In the genomic region with DNA sequence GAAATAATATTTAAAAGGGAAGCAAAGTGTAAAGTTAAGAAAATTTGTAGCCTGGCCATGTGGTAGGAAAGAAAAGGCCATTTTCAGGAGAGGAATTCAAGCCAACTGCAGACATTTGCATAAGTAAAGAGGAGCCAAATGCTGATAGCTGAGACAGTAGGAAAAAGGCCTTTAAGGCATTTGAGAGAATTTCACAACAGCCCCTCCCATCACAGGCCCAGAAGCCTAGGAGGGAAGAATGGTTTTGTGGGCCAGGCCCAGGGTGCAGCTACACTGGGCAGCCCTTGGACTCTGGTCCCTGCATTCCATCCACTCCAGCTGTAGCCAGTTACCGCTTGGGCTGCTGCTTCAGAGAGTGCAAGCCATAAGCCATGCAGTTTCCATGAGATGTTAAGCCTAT, we compare ENCODE assay signal across 17 cellular contexts.
DNase-seq lines count a peak whose midpoint lies in the region; ATAC-seq, FAIRE-seq and TF ChIP-seq lines count a peak whose summit lies in the region.
"Had no signal": no experiment of that assay in that cellular context is flagged by ENCODE, and none has a peak within 500 bp of the region (broad histone marks: within the 10 kb centered on the region; RNA-seq: fewer than 3 reads in every experiment).

No MANE protein-coding gene starts in this region.

- H3K4me1 Mint-ChIP-seq in WTC11, result peaks cover 23% of the 10 kb centered on the region
- H3K4me1 Mint-ChIP-seq: CD8-positive, alpha-beta memory T cell had no signal

- no peaks in the 10 kb centered on the region for H3K36me3 ChIP-seq in HepG2 (replicated peaks in 1 of 2; ENCODE audit: control insufficient read depth in 1 of 2, insufficient read depth in 2 of 2, low read length in 2 of 2)
- no peaks in the 10 kb centered on the region for H3K36me3 ChIP-seq in right lobe of liver
- H3K36me3 ChIP-seq: BLaER1 had no signal

- H3K9me3 ChIP-seq in HepG2 (ENCODE audit: low read length), result no peaks in the 10 kb centered on the region
- no peaks in the 10 kb centered on the region for H3K9me3 ChIP-seq in right lobe of liver
- H3K9me3 ChIP-seq: BLaER1, Caco-2 had no signal

- ATAC-seq in HepG2, result peak; percentile 35; the same call in 2 of the 3 replicates
- ATAC-seq in right lobe of liver, result no peak
- peak; percentile 74 for ATAC-seq in WTC11
- ATAC-seq: GM12878 had no signal

- TF ChIP-seq RAD21 in HepG2 (CRISPR knock-in tag; IDR thresholded peaks at IDR 0.05), result no peak

- H3K9ac ChIP-seq in HepG2 (ENCODE audit: insufficient read depth, low read depth, low read length), result no peak overlapping the region
- H3K9ac ChIP-seq: BLaER1 had no signal

- DNase-seq in HepG2 (ENCODE audit: low spot score) (no peak), right lobe of liver (no peak), WTC11 (ENCODE audit: low spot score) (no peak), iPS DF 4.7 (ENCODE audit: extremely low read depth, low spot score) (peak; percentile 9), D721Med (ENCODE audit: insufficient read length, low spot score) (no peak), GF-D8 (lab: John Stamatoyannopoulos, UW) (no peak), posterior vena cava (ENCODE audit: low spot score) (no peak)
- DNase-seq in stimulated activated naive CD4-positive, alpha-beta T cell (lab: John Stamatoyannopoulos, UW), result no peak
- DNase-seq: 8988T; AML-193; Caco-2; CD8-positive, alpha-beta memory T cell; DMS53; HCEC 1CT had no signal

- H3K27me3 ChIP-seq in HepG2 (ENCODE audit: control insufficient read depth in 1 of 2, insufficient read depth in 2 of 2, low read length in 2 of 2) (no peaks in the 10 kb centered on the region), right lobe of liver (no peaks in the 10 kb centered on the region)
- H3K27me3 ChIP-seq: BLaER1 had no signal

- H4K20me1 ChIP-seq in HepG2 (ENCODE audit: insufficient read depth, low read length), result no peaks in the 10 kb centered on the region
- H4K20me1 ChIP-seq: BLaER1 had no signal

- peaks cover 36% of the 10 kb centered on the region for H3K9me3 Mint-ChIP-seq in WTC11

- CTCF ChIA-PET in HepG2 (lab: Yijun Ruan, JAX; ENCODE audit: low intra/inter-chr PET ratio, low total read pairs), result no interaction called here
- CTCF ChIA-PET in WTC11 (lab: Charles Lee), result no interaction called here

- in situ Hi-C loops in HepG2 (cut with HindIII; ENCODE audit: extremely low pct_ligation_motif_present, low pct_unique_long_range_greater_than_20kb), result no loop called here

- H3K4me3 Mint-ChIP-seq in WTC11, result no peak overlapping the region
- H3K4me3 Mint-ChIP-seq: CD8-positive, alpha-beta memory T cell had no signal

- TF ChIP-seq EP300 in HepG2 (IDR thresholded peaks at IDR 0.05; ENCODE audit: low read depth in 2 of 2, low read length in 2 of 2) (no peak), HepG2 (CRISPR knock-in tag; IDR thresholded peaks at IDR 0.05; ENCODE audit: borderline replicate concordance) (no peak)

- no peak overlapping the region for H3K4me3 ChIP-seq in HepG2 (replicated peaks in 1 of 3; ENCODE audit: insufficient read depth in 1 of 3, low read depth in 2 of 3, low read length in 3 of 3)
- no peak overlapping the region for H3K4me3 ChIP-seq in right lobe of liver
- H3K4me3 ChIP-seq: BLaER1, GM12878 had no signal

- FAIRE-seq in HepG2 (lab: Jason Lieb, UNC) (no peak), D721Med (lab: Jason Lieb, UNC) (no peak)
- FAIRE-seq: GM12878, GM18507 had no signal

- intact Hi-C loops in HepG2 (cut with micrococcal nuclease; ENCODE audit: unreplicated experiment) (no loop called here), right lobe of liver (cut with DNase I) (no loop called here), posterior vena cava (cut with DNase I) (no loop called here)

- no peaks in the 10 kb centered on the region for H3K4me1 ChIP-seq in HepG2 (ENCODE audit: insufficient read depth, low read length)
- H3K4me1 ChIP-seq in right lobe of liver, result no peaks in the 10 kb centered on the region
- H3K4me1 ChIP-seq: BLaER1, Caco-2 had no signal

- H3K27ac Mint-ChIP-seq in WTC11, result 0 out of 2 replicates have a peak overlapping the region, but pooled peaks have one; percentile 1
- H3K27ac Mint-ChIP-seq: CD8-positive, alpha-beta memory T cell had no signal

- no peaks in the 10 kb centered on the region for H3K79me2 ChIP-seq in HepG2 (ENCODE audit: insufficient read depth, low read length)

- TF ChIP-seq POLR2A in HepG2 (IDR thresholded peaks at IDR 0.05; ENCODE audit: insufficient read depth in 1 of 2, low read depth in 2 of 2, low read length in 2 of 2) (no peak), right lobe of liver (IDR thresholded peaks at IDR 0.05) (no peak)

- peaks cover 29% of the 10 kb centered on the region for H3K36me3 Mint-ChIP-seq in WTC11
- H3K36me3 Mint-ChIP-seq: CD8-positive, alpha-beta memory T cell had no signal

- WGBS in HepG2 (ENCODE audit: low lambda C conversion rate), result no CpG with 5 or more reads among the region's 1 CpG
- WGBS in right lobe of liver (ENCODE audit: insufficient coverage, low coverage, low lambda C conversion rate, missing lambda C conversion rate), result 83% methylated on average over 1 of the region's 1 CpG

- no peaks in the 10 kb centered on the region for H3K27me3 Mint-ChIP-seq in WTC11 (ENCODE audit: low read depth)
- H3K27me3 Mint-ChIP-seq: CD8-positive, alpha-beta memory T cell had no signal

- TF ChIP-seq CTCF in HepG2 (CRISPR knock-in tag; IDR thresholded peaks at IDR 0.05) (no peak), right lobe of liver (IDR thresholded peaks at IDR 0.05) (no peak), WTC11 (IDR thresholded peaks at IDR 0.05) (no peak), D721Med (IDR thresholded peaks at IDR 0.05; ENCODE audit: insufficient read depth, missing control alignments) (no peak)

- no peak overlapping the region for H3K4me2 ChIP-seq in HepG2 (ENCODE audit: low read depth, low read length)
- H3K4me2 ChIP-seq: BLaER1 had no signal

- H2AFZ ChIP-seq in HepG2 (ENCODE audit: low read length), result no peak overlapping the region

- POLR2A ChIA-PET in HepG2 (lab: Yijun Ruan, JAX) (no interaction called here), WTC11 (lab: Charles Lee) (no interaction called here)

- BruUV-seq in HepG2 (replicated peaks; lab: Mats Ljungman, UMichigan), result no TSS peak

- H3K27ac ChIP-seq in HepG2 (ENCODE audit: extremely low read length, insufficient read depth, low read length) (no peak overlapping the region), right lobe of liver (no peak overlapping the region)
- H3K27ac ChIP-seq: BLaER1 had no signal

TF ChIP-seq in HepG2, 621 proteins besides CTCF, POLR2A, EP300 and RAD21:
- TF ChIP-seq ZNF160 (CRISPR knock-in tag; IDR thresholded peaks at IDR 0.05) (no peak), ZNF317 (CRISPR knock-in tag; IDR thresholded peaks at IDR 0.05) (no peak), PAF1 (CRISPR knock-in tag; IDR thresholded peaks at IDR 0.05) (no peak)
- TF ChIP-seq, protein P1, sequence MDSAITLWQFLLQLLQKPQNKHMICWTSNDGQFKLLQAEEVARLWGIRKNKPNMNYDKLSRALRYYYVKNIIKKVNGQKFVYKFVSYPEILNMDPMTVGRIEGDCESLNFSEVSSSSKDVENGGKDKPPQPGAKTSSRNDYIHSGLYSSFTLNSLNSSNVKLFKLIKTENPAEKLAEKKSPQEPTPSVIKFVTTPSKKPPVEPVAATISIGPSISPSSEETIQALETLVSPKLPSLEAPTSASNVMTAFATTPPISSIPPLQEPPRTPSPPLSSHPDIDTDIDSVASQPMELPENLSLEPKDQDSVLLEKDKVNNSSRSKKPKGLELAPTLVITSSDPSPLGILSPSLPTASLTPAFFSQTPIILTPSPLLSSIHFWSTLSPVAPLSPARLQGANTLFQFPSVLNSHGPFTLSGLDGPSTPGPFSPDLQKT (CRISPR knock-in tag; IDR thresholded peaks at IDR 0.05; ENCODE audit: borderline replicate concordance), result no peak
TF ChIP-seq in HepG2: peak in this region for 0.

TF ChIP-seq in WTC11, 78 proteins besides CTCF, POLR2A, EP300 and RAD21 (continues in another document):
- TF ChIP-seq ZNF219 (CRISPR knock-in tag; IDR thresholded peaks at IDR 0.05; ENCODE audit: borderline replicate concordance), result no peak
- TF ChIP-seq, protein P2, sequence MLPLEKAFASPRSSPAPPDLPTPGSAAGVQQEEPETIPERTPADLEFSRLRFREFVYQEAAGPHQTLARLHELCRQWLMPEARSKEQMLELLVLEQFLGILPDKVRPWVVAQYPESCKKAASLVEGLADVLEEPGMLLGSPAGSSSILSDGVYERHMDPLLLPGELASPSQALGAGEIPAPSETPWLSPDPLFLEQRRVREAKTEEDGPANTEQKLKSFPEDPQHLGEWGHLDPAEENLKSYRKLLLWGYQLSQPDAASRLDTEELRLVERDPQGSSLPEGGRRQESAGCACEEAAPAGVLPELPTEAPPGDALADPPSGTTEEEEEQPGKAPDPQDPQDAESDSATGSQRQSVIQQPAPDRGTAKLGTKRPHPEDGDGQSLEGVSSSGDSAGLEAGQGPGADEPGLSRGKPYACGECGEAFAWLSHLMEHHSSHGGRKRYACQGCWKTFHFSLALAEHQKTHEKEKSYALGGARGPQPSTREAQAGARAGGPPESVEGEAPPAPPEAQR (CRISPR knock-in tag; IDR thresholded peaks at IDR 0.05), result no peak
- TF ChIP-seq, protein P3, sequence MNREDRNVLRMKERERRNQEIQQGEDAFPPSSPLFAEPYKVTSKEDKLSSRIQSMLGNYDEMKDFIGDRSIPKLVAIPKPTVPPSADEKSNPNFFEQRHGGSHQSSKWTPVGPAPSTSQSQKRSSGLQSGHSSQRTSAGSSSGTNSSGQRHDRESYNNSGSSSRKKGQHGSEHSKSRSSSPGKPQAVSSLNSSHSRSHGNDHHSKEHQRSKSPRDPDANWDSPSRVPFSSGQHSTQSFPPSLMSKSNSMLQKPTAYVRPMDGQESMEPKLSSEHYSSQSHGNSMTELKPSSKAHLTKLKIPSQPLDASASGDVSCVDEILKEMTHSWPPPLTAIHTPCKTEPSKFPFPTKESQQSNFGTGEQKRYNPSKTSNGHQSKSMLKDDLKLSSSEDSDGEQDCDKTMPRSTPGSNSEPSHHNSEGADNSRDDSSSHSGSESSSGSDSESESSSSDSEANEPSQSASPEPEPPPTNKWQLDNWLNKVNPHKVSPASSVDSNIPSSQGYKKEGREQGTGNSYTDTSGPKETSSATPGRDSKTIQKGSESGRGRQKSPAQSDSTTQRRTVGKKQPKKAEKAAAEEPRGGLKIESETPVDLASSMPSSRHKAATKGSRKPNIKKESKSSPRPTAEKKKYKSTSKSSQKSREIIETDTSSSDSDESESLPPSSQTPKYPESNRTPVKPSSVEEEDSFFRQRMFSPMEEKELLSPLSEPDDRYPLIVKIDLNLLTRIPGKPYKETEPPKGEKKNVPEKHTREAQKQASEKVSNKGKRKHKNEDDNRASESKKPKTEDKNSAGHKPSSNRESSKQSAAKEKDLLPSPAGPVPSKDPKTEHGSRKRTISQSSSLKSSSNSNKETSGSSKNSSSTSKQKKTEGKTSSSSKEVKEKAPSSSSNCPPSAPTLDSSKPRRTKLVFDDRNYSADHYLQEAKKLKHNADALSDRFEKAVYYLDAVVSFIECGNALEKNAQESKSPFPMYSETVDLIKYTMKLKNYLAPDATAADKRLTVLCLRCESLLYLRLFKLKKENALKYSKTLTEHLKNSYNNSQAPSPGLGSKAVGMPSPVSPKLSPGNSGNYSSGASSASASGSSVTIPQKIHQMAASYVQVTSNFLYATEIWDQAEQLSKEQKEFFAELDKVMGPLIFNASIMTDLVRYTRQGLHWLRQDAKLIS (CRISPR knock-in tag; IDR thresholded peaks at IDR 0.05; ENCODE audit: borderline replicate concordance), result no peak

Comparison
In these comparisons a context has a peak if more than half of its experiments do, and no peak if none do; other contexts are left out.
1. ATAC-seq: peak in HepG2 (single experiment) and WTC11 (single experiment); none in right lobe of liver (0 of 4).